ENCODE assay signal across 8 cellular contexts in the genomic region with DNA sequence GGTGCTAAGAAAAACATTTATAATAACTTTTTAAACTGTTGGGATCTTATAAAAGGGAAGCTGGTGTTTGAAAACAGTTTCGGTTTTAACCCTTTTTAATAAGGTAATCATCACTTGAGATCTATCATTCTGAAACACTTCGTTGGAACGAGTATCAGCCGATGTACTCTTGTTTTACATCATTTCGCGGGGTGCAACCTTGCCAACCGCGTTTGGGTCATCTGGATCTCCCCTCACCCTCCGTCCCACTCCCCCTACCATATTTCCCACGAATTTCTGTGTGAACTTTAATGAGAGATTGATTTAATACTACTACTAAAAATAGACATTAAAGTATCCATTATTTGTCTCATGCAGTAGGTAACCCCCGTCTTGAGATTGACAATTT. TPM values are rescaled to one million over a fixed set of nuclear protein-coding genes. Genes with fewer than 3 reads are reported as not detected.
DNase-seq lines count a peak whose midpoint lies in the region; ATAC-seq and TF ChIP-seq lines count a peak whose summit lies in the region.

No MANE protein-coding gene starts in this region.

- H3K27ac ChIP-seq in MM.1S (ENCODE audit: low read length) = peak overlapping the region; percentile 94
- H3K27ac ChIP-seq in left lung = peak overlapping the region; percentile 93 to 99
- peak overlapping the region; percentile 92 to 99 (median 97) for H3K27ac ChIP-seq in stomach

- peak overlapping the region; percentile 93 for H3K9ac ChIP-seq in MM.1S (ENCODE audit: low read length)

- no peaks in the 10 kb centered on the region for H3K9me2 ChIP-seq in MM.1S (replicated peaks; ENCODE audit: insufficient read depth, low read length)

- H3F3A ChIP-seq in MM.1S (ENCODE audit: insufficient read depth, low read length) = peaks cover 15% of the 10 kb centered on the region

- H3K36me3 ChIP-seq in MM.1S (replicated peaks; ENCODE audit: insufficient read depth, low read length) = no peaks in the 10 kb centered on the region
- H3K36me3 ChIP-seq in left lung = no peaks in the 10 kb centered on the region
- H3K36me3 ChIP-seq in stomach = no peaks in the 10 kb centered on the region

- ATAC-seq in activated naive CD8-positive, alpha-beta T cell treated with anti-CD3 and anti-CD28 coated beads, Interleukin-2, amount 50 U/mL, for 24 hours = no peak
- ATAC-seq in left lung (no peak), HG02763 (IDR thresholded peaks at IDR 0.05; ENCODE audit: unreplicated experiment) (no peak), GM19035 (IDR thresholded peaks at IDR 0.05; ENCODE audit: unreplicated experiment) (no peak)

- no peak for TF ChIP-seq POLR2A in stomach (IDR thresholded peaks at IDR 0.05)

- H3K79me2 ChIP-seq in MM.1S (ENCODE audit: low read length) = peaks cover 56% of the 10 kb centered on the region

- H3K4me3 Mint-ChIP-seq in activated naive CD8-positive, alpha-beta T cell treated with anti-CD3 and anti-CD28 coated beads, Interleukin-2, amount 50 U/mL, for 24 hours = peak overlapping the region; percentile 94

- peak overlapping the region; percentile 98 for H3K27ac Mint-ChIP-seq in activated naive CD8-positive, alpha-beta T cell treated with anti-CD3 and anti-CD28 coated beads, Interleukin-2, amount 50 U/mL, for 24 hours

- TF ChIP-seq CTCF in MM.1S (IDR thresholded peaks at IDR 0.05; ENCODE audit: low read length) (no peak), left lung (IDR thresholded peaks at IDR 0.05) (no peak), stomach (IDR thresholded peaks at IDR 0.05) (no peak)

- H3K27me3 Mint-ChIP-seq in activated naive CD8-positive, alpha-beta T cell treated with anti-CD3 and anti-CD28 coated beads, Interleukin-2, amount 50 U/mL, for 24 hours = peaks cover 4% of the 10 kb centered on the region

- H3K4me1 ChIP-seq in MM.1S (ENCODE audit: low read length) = 0 out of 2 replicates have a peak, but pooled peaks cover 3% of the 10 kb centered on the region
- H3K4me1 ChIP-seq in left lung = peaks cover 25 to 58% of the 10 kb centered on the region in 2 donors
- peaks cover 34 to 68% (median 54%) of the 10 kb centered on the region in 4 donors for H3K4me1 ChIP-seq in stomach

- H3K9me3 Mint-ChIP-seq in activated naive CD8-positive, alpha-beta T cell treated with anti-CD3 and anti-CD28 coated beads, Interleukin-2, amount 50 U/mL, for 24 hours = no peaks in the 10 kb centered on the region

- no peaks in the 10 kb centered on the region for H3K27me3 ChIP-seq in MM.1S (replicated peaks; ENCODE audit: insufficient read depth, low read length)
- H3K27me3 ChIP-seq in left lung = no peaks in the 10 kb centered on the region
- no peaks in the 10 kb centered on the region for H3K27me3 ChIP-seq in stomach

- intact Hi-C loops in left lung (cut with DNase I) = no loop called here
- intact Hi-C loops in stomach (cut with DNase I; ENCODE audit: low total_unique reads) = loop anchor here (10.0 kb wide), 1 partner anchor 94 kb away; a partner anchor contains a TSS

- 0 to 2% (median 1%) methylated on average over 11 of the region's 11 CpGs for WGBS in stomach, 5 donors

- no peaks in the 10 kb centered on the region for H3K9me3 ChIP-seq in MM.1S (replicated peaks; ENCODE audit: insufficient read depth, low read length)
- no peaks in the 10 kb centered on the region for H3K9me3 ChIP-seq in left lung
- H3K9me3 ChIP-seq in stomach = no peaks in the 10 kb centered on the region

- 0 out of 2 replicates have a peak, but pooled peaks cover 3% of the 10 kb centered on the region for H4K20me1 ChIP-seq in MM.1S (ENCODE audit: insufficient read depth, low read length)

- H3K36me3 Mint-ChIP-seq in activated naive CD8-positive, alpha-beta T cell treated with anti-CD3 and anti-CD28 coated beads, Interleukin-2, amount 50 U/mL, for 24 hours (ENCODE audit: low read depth) = peaks cover 32% of the 10 kb centered on the region

- 0 out of 2 replicates have a peak overlapping the region, but pooled peaks have one; percentile 37 for H2AFZ ChIP-seq in MM.1S (ENCODE audit: low read length)

- H3K4me1 Mint-ChIP-seq in activated naive CD8-positive, alpha-beta T cell treated with anti-CD3 and anti-CD28 coated beads, Interleukin-2, amount 50 U/mL, for 24 hours = peaks cover 62% of the 10 kb centered on the region

- H3K4me2 ChIP-seq in MM.1S (ENCODE audit: low read depth, low read length) = peak overlapping the region; percentile 81

- DNase-seq in MM.1S (peak; percentile 34), left lung (no peak), stomach (no peak), ecto neural progenitor cell (ENCODE audit: low spot score) (no peak)
- DNase-seq in activated naive CD8-positive, alpha-beta T cell treated with anti-CD3 and anti-CD28 coated beads, Interleukin-2, amount 50 U/mL, for 24 hours = peak; percentile 42

- TF ChIP-seq EP300 in stomach (IDR thresholded peaks at IDR 0.05) = no peak

- H3K4me3 ChIP-seq in GM08714 (ENCODE audit: low read length) = peak overlapping the region; percentile 97
- peak overlapping the region; percentile 98 for H3K4me3 ChIP-seq in MM.1S (ENCODE audit: low read length)
- peak overlapping the region; percentile 49 to 68 for H3K4me3 ChIP-seq in left lung
- peak overlapping the region; percentile 59 to 90 (median 74) for H3K4me3 ChIP-seq in stomach

RNA-seq across cellular contexts. Expression of a gene that starts 1.3 kb away (rescaled TPM):
- total RNA-seq in left lung (10 to 100 TPM; 62.3 to 66.5 TPM), stomach (10 to 100 TPM; 14.0 to 58.6 (median 20.0) TPM)
- polyA plus RNA-seq in stomach = 10 to 100 TPM in 1 of 3 donors, 1 to 10 TPM in 2; 5.2 to 11.2 (median 5.3) TPM

Comparison
In these comparisons a context has a peak if more than half of its experiments do, and no peak if none do; other contexts are left out.
1. DNase-seq: peak in MM.1S (single experiment) and activated naive CD8-positive, alpha-beta T cell treated with anti-CD3 and anti-CD28 coated beads, Interleukin-2, amount 50 U/mL, for 24 hours (single experiment); none in left lung (0 of 2), stomach (single experiment) and ecto neural progenitor cell (single experiment).
2. Peak in every context shown above with its lines, with median percentiles within 50 percentile points of each other: H3K4me3 ChIP-seq and H3K27ac ChIP-seq.